9 cellular contexts compared by ENCODE assay signal in genomic region chr7:5670173-5670933, GRCh38.
DNase-seq lines count a peak whose midpoint lies in the region; ATAC-seq and TF ChIP-seq lines count a peak whose summit lies in the region.
"Had no signal": no experiment of that assay in that cellular context is flagged by ENCODE, and none has a peak within 500 bp of the region (broad histone marks: within the 10 kb centered on the region; RNA-seq: fewer than 3 reads in every experiment).

No MANE protein-coding gene starts in this region.

- DNase-seq in activated T-cell treated with anti-CD3 and anti-CD28 coated beads, Interleukin-2, amount 50 U/mL, for 24 hours, result no peak
- no peak for DNase-seq in activated T-cell treated with anti-CD3 and anti-CD28 coated beads for 4 hours
- DNase-seq in activated B cell treated with CpG ODN at 0.5 μM for 24 hours, result no peak
- DNase-seq in lower lobe of right lung, result peak; percentile 69
- DNase-seq in transverse colon, result no peak
- DNase-seq in ascending aorta (ENCODE audit: low spot score in 2 of 2), result no peak
- no peak for DNase-seq in glomerular visceral epithelial cell (ENCODE audit: extremely low spot score)
- DNase-seq: activated T-cell treated with anti-CD3 and anti-CD28 coated beads, Interleukin-2, amount 50 U/mL, for 1 hour had no signal

- H3K36me3 Mint-ChIP-seq in activated T-cell treated with anti-CD3 and anti-CD28 coated beads, Interleukin-2, amount 50 U/mL, for 24 hours (ENCODE audit: low read depth), result peaks cover 59% of the 10 kb centered on the region
- H3K36me3 Mint-ChIP-seq in activated B cell treated with CpG ODN at 0.5 μM for 24 hours (ENCODE audit: low read depth), result peaks cover 48% of the 10 kb centered on the region

- TF ChIP-seq CTCF in activated B cell treated with CpG ODN at 0.5 μM for 24 hours (IDR thresholded peaks at IDR 0.05), result no peak
- TF ChIP-seq CTCF in lower lobe of right lung (IDR thresholded peaks at IDR 0.05), result no peak
- TF ChIP-seq CTCF in transverse colon (IDR thresholded peaks at IDR 0.05), result no peak
- no peak for TF ChIP-seq CTCF in ascending aorta (IDR thresholded peaks at IDR 0.05)

- in situ Hi-C loops in transverse colon (cut with MboI; ENCODE audit: low pct_ligation_motif_present in 1 of 4, low pct_unique_long_range_greater_than_20kb in 1 of 4, low sequenced_read_pairs in 3 of 4), result loop anchor here in 1 of 4 donors (10.0 kb wide), 1 partner anchor 176 kb away; no protein-coding TSS in a partner anchor

- H3K4me3 Mint-ChIP-seq in activated T-cell treated with anti-CD3 and anti-CD28 coated beads, Interleukin-2, amount 50 U/mL, for 24 hours, result no peak overlapping the region
- no peak overlapping the region for H3K4me3 Mint-ChIP-seq in activated B cell treated with CpG ODN at 0.5 μM for 24 hours

- WGBS in transverse colon (ENCODE audit: low coverage in 1 of 2), 2 donors, result 50 to 72% methylated on average over 1 to 10 of the region's 10 CpGs

- ATAC-seq in activated B cell treated with CpG ODN at 0.5 μM for 24 hours (ENCODE audit: low read depth) (peak; percentile 68), lower lobe of right lung (peak; percentile 61 to 78), HG03460 (IDR thresholded peaks at IDR 0.05; ENCODE audit: unreplicated experiment) (no peak)

- peak overlapping the region; percentile 75 for H3K27ac Mint-ChIP-seq in activated T-cell treated with anti-CD3 and anti-CD28 coated beads, Interleukin-2, amount 50 U/mL, for 24 hours
- H3K27ac Mint-ChIP-seq in activated B cell treated with CpG ODN at 0.5 μM for 24 hours, result peak overlapping the region; percentile 72

- H3K4me1 Mint-ChIP-seq in activated T-cell treated with anti-CD3 and anti-CD28 coated beads, Interleukin-2, amount 50 U/mL, for 24 hours (ENCODE audit: low read depth), result peaks cover 27% of the 10 kb centered on the region
- H3K4me1 Mint-ChIP-seq in activated B cell treated with CpG ODN at 0.5 μM for 24 hours, result peaks cover 18% of the 10 kb centered on the region

- CTCF ChIA-PET in activated B cell treated with CpG ODN at 0.5 μM for 24 hours (lab: Charles Lee), result interaction anchor here (0.6 to 1.6 kb wide), 4 partner anchors 33 to 175 kb away, joined by 3 to 4 read pairs (median 4); no protein-coding TSS in a partner anchor

- no peaks in the 10 kb centered on the region for H3K27me3 ChIP-seq in lower lobe of right lung (ENCODE audit: low read depth)
- H3K27me3 ChIP-seq in transverse colon, result no peaks in the 10 kb centered on the region
- no peaks in the 10 kb centered on the region for H3K27me3 ChIP-seq in ascending aorta

- no peaks in the 10 kb centered on the region for H3K9me3 ChIP-seq in lower lobe of right lung
- H3K9me3 ChIP-seq in transverse colon, result no peaks in the 10 kb centered on the region
- H3K9me3 ChIP-seq in ascending aorta, result no peaks in the 10 kb centered on the region

- intact Hi-C loops in activated B cell treated with CpG ODN at 0.5 μM for 24 hours (cut with micrococcal nuclease) (loop anchor here (10.0 kb wide), 1 partner anchor 306 kb away; no protein-coding TSS in a partner anchor), lower lobe of right lung (cut with DNase I) (no loop called here), transverse colon (cut with DNase I; ENCODE audit: low total_unique reads) (no loop called here), ascending aorta (cut with DNase I) (loop anchor here (10.0 kb wide), 1 partner anchor 306 kb away; no protein-coding TSS in a partner anchor)

- TF ChIP-seq POLR2A in transverse colon (IDR thresholded peaks at IDR 0.05), result no peak

- H3K27ac ChIP-seq in lower lobe of right lung (peak overlapping the region; percentile 64), transverse colon (peak overlapping the region; percentile 65 to 86 (median 74)), ascending aorta (peak overlapping the region in 1 of 2 donors; percentile 34)

- H3K4me3 ChIP-seq in lower lobe of right lung, result no peak overlapping the region
- H3K4me3 ChIP-seq in transverse colon, result no peak overlapping the region
- no peak overlapping the region for H3K4me3 ChIP-seq in ascending aorta

- H3K9me3 Mint-ChIP-seq in activated T-cell treated with anti-CD3 and anti-CD28 coated beads, Interleukin-2, amount 50 U/mL, for 24 hours, result no peaks in the 10 kb centered on the region
- no peaks in the 10 kb centered on the region for H3K9me3 Mint-ChIP-seq in activated B cell treated with CpG ODN at 0.5 μM for 24 hours

- TF ChIP-seq EP300 in transverse colon (IDR thresholded peaks at IDR 0.05; ENCODE audit: low read depth), result no peak

- POLR2A ChIA-PET in activated B cell treated with CpG ODN at 0.5 μM for 24 hours (lab: Charles Lee), result interaction anchor here (0.6 kb wide), 1 partner anchor 130 kb away, joined by 3 read pairs; no protein-coding TSS in a partner anchor

- H3K36me3 ChIP-seq in lower lobe of right lung (peaks cover 4% of the 10 kb centered on the region), transverse colon (no peaks in the 10 kb centered on the region), ascending aorta (peaks cover 6 to 9% of the 10 kb centered on the region in 2 donors)

- H3K27me3 Mint-ChIP-seq in activated T-cell treated with anti-CD3 and anti-CD28 coated beads, Interleukin-2, amount 50 U/mL, for 24 hours, result no peaks in the 10 kb centered on the region
- H3K27me3 Mint-ChIP-seq in activated B cell treated with CpG ODN at 0.5 μM for 24 hours, result no peaks in the 10 kb centered on the region

- peaks cover 54% of the 10 kb centered on the region for H3K4me1 ChIP-seq in lower lobe of right lung
- H3K4me1 ChIP-seq in transverse colon, result peaks cover 6 to 42% (median 19%) of the 10 kb centered on the region in 4 donors
- peaks cover 2 to 13% of the 10 kb centered on the region in 2 donors for H3K4me1 ChIP-seq in ascending aorta

Comparison
In these comparisons a context has a peak if more than half of its experiments do, and no peak if none do; other contexts are left out.
1. intact Hi-C loops: an anchor here in activated B cell treated with CpG ODN at 0.5 μM for 24 hours (10.0 kb wide) and ascending aorta (10.0 kb wide); none called in lower lobe of right lung and transverse colon.